Comparison of ENCODE assay signal across 12 cellular contexts in genomic region chr14:28765169-28765906, GRCh38. TPM values are rescaled to one million over a fixed set of nuclear protein-coding genes. Genes with fewer than 3 reads are reported as not detected.
A peak's percentile ranks its signal among the peaks of the same experiment; 100 is the strongest.
DNase-seq lines count a peak whose midpoint lies in the region; ATAC-seq, FAIRE-seq and TF ChIP-seq lines count a peak whose summit lies in the region.
"Had no signal": no experiment of that assay in that cellular context is flagged by ENCODE, and none has a peak within 500 bp of the region (broad histone marks: within the 10 kb centered on the region; RNA-seq: fewer than 3 reads in every experiment).

No MANE protein-coding gene starts in this region.

- H3K27me3 ChIP-seq in endodermal cell (ENCODE audit: control insufficient read depth, insufficient read depth, low read length, poor library complexity, severe bottlenecking) (peaks cover 88% of the 10 kb centered on the region), osteoblast (ENCODE audit: insufficient read depth, low read length) (peaks cover 83% of the 10 kb centered on the region), sigmoid colon (peaks cover 49 to 100% (median 95%) of the 10 kb centered on the region in 3 donors)

- H3K36me3 Mint-ChIP-seq in endodermal cell (ENCODE audit: low read depth): no peaks in the 10 kb centered on the region

- H3K9me3 Mint-ChIP-seq in endodermal cell: no peaks in the 10 kb centered on the region

- H3K27me3 Mint-ChIP-seq in endodermal cell (ENCODE audit: insufficient read depth): peaks cover 94% of the 10 kb centered on the region

- H2AFZ ChIP-seq in osteoblast (ENCODE audit: low read length): no peak overlapping the region

- H3K4me2 ChIP-seq in osteoblast (ENCODE audit: insufficient read depth, low read length): peak overlapping the region; percentile 53

- H3K4me1 ChIP-seq in endodermal cell (ENCODE audit: control insufficient read depth, insufficient read depth, low read length) (no peaks in the 10 kb centered on the region), osteoblast (ENCODE audit: insufficient read depth, low read length) (no peaks in the 10 kb centered on the region), sigmoid colon (peaks cover 0 to 19% (median 17%) of the 10 kb centered on the region in 4 donors)

- ATAC-seq in GM19035 (IDR thresholded peaks at IDR 0.05; ENCODE audit: unreplicated experiment): no peak
- ATAC-seq in GM19395 (IDR thresholded peaks at IDR 0.05; ENCODE audit: unreplicated experiment): no peak

- no peak overlapping the region for H3K9ac ChIP-seq in endodermal cell (ENCODE audit: extremely low read depth, low read length, poor library complexity, severe bottlenecking)

- H3K4me1 Mint-ChIP-seq in endodermal cell: peaks cover 28% of the 10 kb centered on the region

- H3K36me3 ChIP-seq in endodermal cell (ENCODE audit: control insufficient read depth, insufficient read depth, low read length): no peaks in the 10 kb centered on the region
- no peaks in the 10 kb centered on the region for H3K36me3 ChIP-seq in osteoblast (ENCODE audit: insufficient read depth, low read length)
- no peaks in the 10 kb centered on the region for H3K36me3 ChIP-seq in sigmoid colon

- TF ChIP-seq POLR2A in sigmoid colon (IDR thresholded peaks at IDR 0.05): no peak

- H3K9me3 ChIP-seq in endodermal cell (ENCODE audit: control insufficient read depth, low read length) (no peaks in the 10 kb centered on the region), osteoblast (ENCODE audit: low read depth, low read length) (no peaks in the 10 kb centered on the region), sigmoid colon (peaks cover 0 to 4% (median 0%) of the 10 kb centered on the region in 4 donors)

- no peak overlapping the region for H3K27ac Mint-ChIP-seq in endodermal cell

- intact Hi-C loops in sigmoid colon (cut with DNase I): no loop called here

- peak; percentile 27 for DNase-seq in ELF-1 (ENCODE audit: low read depth, low spot score)
- DNase-seq in HTR-8/SVneo (ENCODE audit: insufficient read length, low spot score): no peak
- DNase-seq in endodermal cell: no peak
- DNase-seq in osteoblast (ENCODE audit: insufficient read length, low spot score, missing footprints): no peak
- DNase-seq in effector CD4-positive, alpha-beta T cell: no peak
- DNase-seq in sigmoid colon: no peak
- DNase-seq: activated naive CD8-positive, alpha-beta T cell treated with anti-CD3 and anti-CD28 coated beads, Interleukin-2, amount 10 ng/mL, durations not matched to agents 7 days and 5 days; Kasumi-1 had no signal

- TF ChIP-seq EP300 in sigmoid colon (IDR thresholded peaks at IDR 0.05): no peak

- no peaks in the 10 kb centered on the region for H3K79me2 ChIP-seq in osteoblast (ENCODE audit: insufficient read depth, low read length)

- peak overlapping the region; percentile 81 for H3K4me3 ChIP-seq in endodermal cell (ENCODE audit: low read length)
- H3K4me3 ChIP-seq in osteoblast (ENCODE audit: insufficient read depth, low read length): peak overlapping the region; percentile 55
- H3K4me3 ChIP-seq in sigmoid colon: peak overlapping the region in 2 of 4 donors; percentile 36 to 38

- peak; percentile 38 for FAIRE-seq in HTR-8/SVneo (lab: Jason Lieb, UNC)
- FAIRE-seq: keratinocyte had no signal

- 3 to 6% methylated on average over 12 to 29 of the region's 30 CpGs for WGBS in endodermal cell (ENCODE audit: insufficient coverage in 1 of 2, insufficient read length in 1 of 2), 2 experiments
- WGBS in sigmoid colon, 2 donors: 7 to 13% methylated on average over 30 of the region's 30 CpGs

- TF ChIP-seq CTCF in endodermal cell (conservative IDR thresholded peaks at IDR 0.05): no peak
- no peak for TF ChIP-seq CTCF in osteoblast (IDR thresholded peaks at IDR 0.05; ENCODE audit: extremely low read depth, low read depth, low read length)
- TF ChIP-seq CTCF in sigmoid colon (IDR thresholded peaks at IDR 0.05): no peak

- peak overlapping the region; percentile 63 for H3K4me3 Mint-ChIP-seq in endodermal cell

- H4K20me1 ChIP-seq in osteoblast (ENCODE audit: insufficient read depth, low read length): no peaks in the 10 kb centered on the region

- no peak overlapping the region for H3K27ac ChIP-seq in endodermal cell (ENCODE audit: low read depth, low read length)
- H3K27ac ChIP-seq in osteoblast (ENCODE audit: low read depth, low read length): no peak overlapping the region
- H3K27ac ChIP-seq in sigmoid colon: peak overlapping the region in 1 of 4 donors; percentile 57

RNA-seq across cellular contexts. Expression of gene FOXG1, which starts 1.2 kb away (rescaled TPM):
- total RNA-seq in endodermal cell (under 1 TPM; 0.04 to 0.07 TPM), osteoblast (under 0.01 TPM in 1 of 2 replicates, not detected in the other), sigmoid colon (not detected)
- polyA plus RNA-seq in endodermal cell (2013, experiment 1 of 2): 0.82 TPM
- polyA plus RNA-seq in endodermal cell (2013, experiment 2 of 2): 0.79 TPM
- under 1 TPM in 1 of 3 donors, not detected in 2; 0.03 TPM for polyA plus RNA-seq in sigmoid colon
- total RNA-seq: activated naive CD8-positive, alpha-beta T cell treated with anti-CD3 and anti-CD28 coated beads, Interleukin-2, amount 10 ng/mL, durations not matched to agents 7 days and 5 days; SK-MEL-5 had no signal
- polyA plus RNA-seq: keratinocyte had no signal
